24 cellular contexts compared by ENCODE assay signal in the genomic region with DNA sequence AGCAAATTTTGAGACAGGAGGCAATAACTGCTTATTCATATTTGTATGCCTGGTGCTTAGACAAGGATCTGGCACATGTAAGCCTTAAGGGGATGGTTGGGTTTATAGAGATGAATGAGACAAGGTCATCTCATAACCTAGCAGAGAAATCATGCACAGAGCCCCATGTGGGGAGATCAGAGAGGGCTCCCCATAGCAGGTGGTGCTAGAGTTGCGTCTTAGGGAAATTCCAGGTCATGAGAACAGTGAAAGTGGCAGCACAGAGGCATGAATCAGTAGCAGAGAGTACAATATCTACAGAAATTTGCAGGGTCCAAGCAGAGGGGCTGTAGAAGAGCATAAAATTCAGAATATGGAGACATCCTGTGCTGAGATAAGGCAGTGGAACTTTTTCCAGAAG. TPM values are rescaled to one million over a fixed set of nuclear protein-coding genes. Genes with fewer than 3 reads are reported as not detected.
"Had no signal": no experiment of that assay in that cellular context is flagged by ENCODE, and none has a peak within 500 bp of the region (broad histone marks: within the 10 kb centered on the region; RNA-seq: fewer than 3 reads in every experiment).

No MANE protein-coding gene starts in this region.

- H3K9me3 Mint-ChIP-seq: T-cell had no signal

- H3K4me3 ChIP-seq: MG63 had no signal

- DNase-seq: IMR-90, Karpas-422, KG1, MG63, NCI-H1092 treated with DMSO at 0.1 percent for 48 hours, NCI-H1436, NCI-H187, NCI-H2029, NCI-H2081 treated with DMSO at 0.1 percent for 48 hours, NCI-H2171, NCI-H226, NCI-H446, NCI-H510A, NCI-H69, NCI-H774, PC-3, SHP77, SK-N-SH, SW 1271, T-cell had no signal

- H3K9me3 ChIP-seq: MG63, SK-N-SH had no signal

- ATAC-seq: Panc1, PC-3, T-cell had no signal

- H3K4me1 Mint-ChIP-seq: T-cell had no signal

- H3K27ac ChIP-seq: RWPE1 had no signal

- H3K4me3 Mint-ChIP-seq: T-cell had no signal

- H3K27ac Mint-ChIP-seq: T-cell had no signal

- H3K36me3 Mint-ChIP-seq: T-cell had no signal

- H3K36me3 ChIP-seq: MG63 had no signal

RNA-seq across cellular contexts. Expression of a gene that starts 57.3 kb away (rescaled TPM):
- total RNA-seq: HT1080, IMR-90, PC-3, SK-MEL-5, T-cell had no signal
